ENCODE assay signal across 8 cellular contexts in genomic region chr3:115146032-115146417, GRCh38. TPM values are rescaled to one million over a fixed set of nuclear protein-coding genes. Genes with fewer than 3 reads are reported as not detected.
DNase-seq lines count a peak whose midpoint lies in the region; ATAC-seq and TF ChIP-seq lines count a peak whose summit lies in the region.

No MANE protein-coding gene starts in this region.

- H2AFZ ChIP-seq in HCT116 (ENCODE audit: low read depth, low read length, poor library complexity, severe bottlenecking), result peak overlapping the region; percentile 62

- H3K27me3 ChIP-seq in BE2C (no peaks in the 10 kb centered on the region), HCT116 (ENCODE audit: insufficient read depth, low read length) (no peaks in the 10 kb centered on the region), mononuclear cell (ENCODE audit: insufficient read depth, low read length) (no peaks in the 10 kb centered on the region), stomach (no peaks in the 10 kb centered on the region)

- TF ChIP-seq CTCF in BE2C (IDR thresholded peaks at IDR 0.05; ENCODE audit: low read depth, low read length) (no peak), HCT116 (IDR thresholded peaks at IDR 0.05 in 2 of 3, conservative IDR thresholded peaks at IDR 0.05 in 1 of 3; ENCODE audit: borderline replicate concordance in 1 of 3, insufficient read depth in 1 of 3, low read depth in 2 of 3, low read length in 2 of 3) (no peak), endothelial cell (IDR thresholded peaks at IDR 0.05; ENCODE audit: unreplicated experiment) (no peak), stomach (IDR thresholded peaks at IDR 0.05) (no peak)

- peak overlapping the region; percentile 97 for H3K4me3 Mint-ChIP-seq in endothelial cell (ENCODE audit: unreplicated experiment)

- H3K27me3 Mint-ChIP-seq in endothelial cell (ENCODE audit: unreplicated experiment), result peaks cover 4% of the 10 kb centered on the region

- no peak for TF ChIP-seq POLR2A in HCT116 (IDR thresholded peaks at IDR 0.05; ENCODE audit: borderline replicate concordance, extremely low read depth, insufficient read depth, insufficient read length)
- TF ChIP-seq POLR2A in stomach (IDR thresholded peaks at IDR 0.05), result no peak

- DNase-seq in BE2C (peak; percentile 64), HCT116 (ENCODE audit: low read depth, low spot score) (peak; percentile 19), NCI-H526 (lab: John Stamatoyannopoulos, UW) (peak; percentile 12 to 60), endothelial cell (ENCODE audit: low spot score) (peak; percentile 25), stomach (peak; percentile 31)
- peak; percentile 70 for DNase-seq in activated CD8-positive, alpha-beta memory T cell treated with anti-CD3 and anti-CD28 coated beads for 24 hours

- intact Hi-C loops in HCT116 (cut with micrococcal nuclease) (no loop called here), stomach (cut with DNase I; ENCODE audit: low total_unique reads) (no loop called here)

- no peaks in the 10 kb centered on the region for H3K4me1 ChIP-seq in BE2C
- H3K4me1 ChIP-seq in HCT116 (ENCODE audit: control insufficient read depth in 1 of 2, insufficient read depth in 2 of 2, low read length in 2 of 2), result peaks cover 9 to 17% of the 10 kb centered on the region in 2 experiments; a peak in 3 of 4 replicates
- peaks cover 20% of the 10 kb centered on the region for H3K4me1 ChIP-seq in mononuclear cell (ENCODE audit: insufficient read depth, low read length)
- H3K4me1 ChIP-seq in stomach, result peaks cover 0 to 36% (median 19%) of the 10 kb centered on the region in 4 donors

- H3K4me1 Mint-ChIP-seq in endothelial cell (ENCODE audit: unreplicated experiment), result peaks cover 7% of the 10 kb centered on the region

- H3K27ac ChIP-seq in HCT116 (ENCODE audit: low read depth, low read length) (peak overlapping the region; percentile 69), stomach (peak overlapping the region; percentile 98 to 100 (median 99))

- peaks cover 3% of the 10 kb centered on the region; the same call in 1 of the 2 replicates for H3K79me2 ChIP-seq in HCT116 (ENCODE audit: insufficient read depth, low read length)

- CTCF ChIA-PET in HCT116 (lab: Charles Lee), result interaction anchor here (0.6 to 1.3 kb wide), 4 partner anchors 11 to 561 kb away, joined by 3 to 6 read pairs (median 4); no protein-coding TSS in a partner anchor

- TF ChIP-seq EP300 in stomach (IDR thresholded peaks at IDR 0.05), result no peak

- H3K27ac Mint-ChIP-seq in endothelial cell (ENCODE audit: unreplicated experiment), result peak overlapping the region; percentile 95

- 0 to 2% (median 1%) methylated on average over 9 of the region's 9 CpGs for WGBS in stomach, 5 donors

- H3K36me3 Mint-ChIP-seq in endothelial cell (ENCODE audit: low read depth, unreplicated experiment), result no peaks in the 10 kb centered on the region

- no peaks in the 10 kb centered on the region for H3K9me3 Mint-ChIP-seq in endothelial cell (ENCODE audit: unreplicated experiment)

- peak overlapping the region; percentile 91 for H3K4me3 ChIP-seq in BE2C (ENCODE audit: low read depth, low read length)
- peak overlapping the region; percentile 75 to 79 for H3K4me3 ChIP-seq in HCT116 (replicated peaks in 1 of 2; ENCODE audit: low read depth in 1 of 2, low read length in 2 of 2)
- peak overlapping the region; percentile 75 for H3K4me3 ChIP-seq in mononuclear cell (ENCODE audit: low read length)
- H3K4me3 ChIP-seq in stomach, result peak overlapping the region; percentile 73 to 92 (median 83)

- POLR2A ChIA-PET in HCT116 (lab: Charles Lee), result interaction anchor here (0.6 to 2.2 kb wide), 3 partner anchors 11 to 563 kb away, joined by 3 to 13 read pairs (median 3); no protein-coding TSS in a partner anchor

- no peaks in the 10 kb centered on the region for H3K9me2 ChIP-seq in HCT116 (ENCODE audit: insufficient read depth)

- TF ChIP-seq RAD21 in HCT116 (IDR thresholded peaks at IDR 0.05; ENCODE audit: low read depth), result no peak

- TSS peak; percentile 38 for BruUV-seq in HCT116 (replicated peaks; lab: Mats Ljungman, UMichigan)

- H3K36me3 ChIP-seq in BE2C (no peaks in the 10 kb centered on the region), HCT116 (ENCODE audit: control insufficient read depth in 1 of 2, insufficient read depth in 2 of 2, low read length in 2 of 2) (no peaks in the 10 kb centered on the region), stomach (no peaks in the 10 kb centered on the region)

- H3K9me3 ChIP-seq in BE2C, result no peaks in the 10 kb centered on the region
- no peaks in the 10 kb centered on the region for H3K9me3 ChIP-seq in HCT116 (ENCODE audit: control insufficient read depth in 1 of 2, insufficient read depth in 1 of 2, low read depth in 1 of 2, low read length in 2 of 2)
- no peaks in the 10 kb centered on the region for H3K9me3 ChIP-seq in mononuclear cell (ENCODE audit: low read depth, low read length)
- no peaks in the 10 kb centered on the region for H3K9me3 ChIP-seq in stomach

- ATAC-seq in HCT116, result no peak
- ATAC-seq in HG02970 (IDR thresholded peaks at IDR 0.05; ENCODE audit: low FRiP score, unreplicated experiment), result no peak

- H4K20me1 ChIP-seq in HCT116 (ENCODE audit: insufficient read depth), result no peaks in the 10 kb centered on the region

- peak overlapping the region; percentile 75 for H3K4me2 ChIP-seq in HCT116 (ENCODE audit: low read length)

- RAD21 ChIA-PET in HCT116 (lab: Charles Lee; ENCODE audit: low non-redundant PET in 1 of 2, low total read pairs in 2 of 2, uncharacterized antibody in 2 of 2, unreplicated experiment in 2 of 2), result interaction anchor here in 1 of 2 experiments (0.7 kb wide), 1 partner anchor 416 kb away, joined by 4 read pairs; no protein-coding TSS in a partner anchor

- peak overlapping the region; percentile 75 for H3K9ac ChIP-seq in HCT116 (ENCODE audit: low read length)

TF ChIP-seq in HCT116, 20 proteins besides CTCF, POLR2A, EP300 and RAD21:
- TF ChIP-seq ELF1 (IDR thresholded peaks at IDR 0.05; ENCODE audit: borderline replicate concordance, low read depth) (0 out of 2 replicates have a peak, but pooled peaks have one; percentile 13), ZFX (IDR thresholded peaks at IDR 0.05) (no peak)

RNA-seq across cellular contexts. Expression of gene ZBTB20, which starts 1.1 kb away (rescaled TPM):
- 1.4 TPM for polyA plus RNA-seq in BE2C (2012; ENCODE audit: insufficient read depth, insufficient read length, low read depth)
- total RNA-seq in HCT116 (2021; ENCODE audit: unreplicated experiment) (42.1 TPM), endothelial cell (ENCODE audit: unreplicated experiment) (4.2 TPM), mononuclear cell (38.2 TPM), stomach (100 to 1,000 TPM in 1 of 5 donors, 10 to 100 TPM in 4; 36.2 to 149 (median 44.0) TPM)
- 3.9 and 7.3 TPM in 2 replicates for polyA plus RNA-seq in HCT116 (2012)
- polyA plus RNA-seq in stomach, result 1 to 10 TPM in 1 of 3 donors, under 1 TPM in 2; 0.15 to 1.6 (median 0.28) TPM

Comparison
In these comparisons a context has a peak if more than half of its experiments do, and no peak if none do; other contexts are left out.
1. DNase-seq: peak in every context shown above with its lines; median percentile 70 in activated CD8-positive, alpha-beta memory T cell treated with anti-CD3 and anti-CD28 coated beads for 24 hours; 64 in BE2C; 36 in NCI-H526; 31 in stomach; 25 in endothelial cell; 19 in HCT116.